In genomic region chr20:44921447-44921846, GRCh38 we compare ENCODE assay signal across 15 cellular contexts. TPM values are rescaled to one million over a fixed set of nuclear protein-coding genes. Genes with fewer than 3 reads are reported as not detected.
DNase-seq lines count a peak whose midpoint lies in the region; ATAC-seq, FAIRE-seq and TF ChIP-seq lines count a peak whose summit lies in the region.
"Had no signal": no experiment of that assay in that cellular context is flagged by ENCODE, and none has a peak within 500 bp of the region (broad histone marks: within the 10 kb centered on the region; RNA-seq: fewer than 3 reads in every experiment).

No MANE protein-coding gene starts in this region.

- H3K27me3 ChIP-seq in K562 (ENCODE audit: control insufficient read depth in 2 of 2, insufficient read depth in 2 of 2, low read length in 2 of 2) = no peaks in the 10 kb centered on the region
- no peaks in the 10 kb centered on the region for H3K27me3 ChIP-seq in ascending aorta

- no peak for TF ChIP-seq RAD21 in K562 (CRISPR knock-in tag; conservative IDR thresholded peaks at IDR 0.05 in 1 of 2, IDR thresholded peaks at IDR 0.05 in 1 of 2)

- FAIRE-seq in HTR-8/SVneo (lab: Jason Lieb, UNC) (peak; percentile 69), K562 (lab: Jason Lieb, UNC) (no peak)
- FAIRE-seq: GM12892, H54 had no signal

- TF ChIP-seq CTCF in K562 (IDR thresholded peaks at IDR 0.05 in 2 of 3, conservative IDR thresholded peaks at IDR 0.05 in 1 of 3; ENCODE audit: insufficient read depth in 2 of 3, low read depth in 1 of 3, low read length in 3 of 3) (no peak), ascending aorta (IDR thresholded peaks at IDR 0.05) (no peak)

- no peaks in the 10 kb centered on the region for H3K79me2 ChIP-seq in K562 (ENCODE audit: control insufficient read depth, insufficient read depth, low read length)

- no peak for ATAC-seq in Right ventricle myocardium inferior
- no peak for ATAC-seq in K562

- TF ChIP-seq POLR2A in K562 (conservative IDR thresholded peaks at IDR 0.05) = no peak

- in situ Hi-C loops in K562 (cut with MboI) = no loop called here

- no peaks in the 10 kb centered on the region for H4K20me1 ChIP-seq in K562 (replicated peaks; ENCODE audit: control insufficient read depth, insufficient read depth, low read length)

- POLR2A ChIA-PET in K562 (lab: Yijun Ruan, JAX) = interaction anchor here (1.2 kb wide), 1 partner anchor 12 kb away, joined by 3 read pairs; the partner anchor contains the start of gene PABPC1L

- H3K9ac ChIP-seq in K562 (ENCODE audit: insufficient read depth in 1 of 2, low read depth in 2 of 2, low read length in 2 of 2) = no peak overlapping the region

- H3K36me3 ChIP-seq in K562 (ENCODE audit: control insufficient read depth, insufficient read depth, low read length) (peaks cover 64% of the 10 kb centered on the region; the same call in 2 of the 3 replicates), ascending aorta (peaks cover 10 to 15% of the 10 kb centered on the region in 2 donors)

- no peak overlapping the region for H3K27ac ChIP-seq in K562 (ENCODE audit: extremely low read depth, low read depth, low read length)
- no peak overlapping the region for H3K27ac ChIP-seq in ascending aorta

- no peaks in the 10 kb centered on the region for H3K9me1 ChIP-seq in K562 (ENCODE audit: control insufficient read depth, insufficient read depth, low read length)

- intact Hi-C loops in cardiac septum (cut with DNase I) (no loop called here), Right ventricle myocardium inferior (cut with DNase I) (no loop called here), K562 (cut with micrococcal nuclease) (no loop called here), ascending aorta (cut with DNase I) (no loop called here)

- H3K4me3 ChIP-seq in K562 = no peak overlapping the region
- no peak overlapping the region for H3K4me3 ChIP-seq in ascending aorta

- peak; percentile 73 for DNase-seq in cardiac septum (ENCODE audit: low spot score)
- DNase-seq in Right ventricle myocardium inferior (ENCODE audit: missing footprints) = no peak
- DNase-seq in HTR-8/SVneo (ENCODE audit: insufficient read length, low spot score) = no peak
- DNase-seq in K562 (ENCODE audit: extremely low read depth in 1 of 4, low spot score in 3 of 4) = no peak
- DNase-seq in ascending aorta (ENCODE audit: low spot score in 2 of 2) = no peak
- DNase-seq: C1 segment of cervical spinal cord; Calu3; CD4-positive, alpha-beta memory T cell; COR-L47; DMS53; DMS79 treated with DMSO at 0.1 percent for 48 hours; GOT3; HCEC 1CT had no signal

- peaks cover 0 to 8% of the 10 kb centered on the region in 2 experiments; a peak in 3 of 5 replicates for H3K4me1 ChIP-seq in K562 (replicated peaks in 1 of 2; ENCODE audit: control insufficient read depth in 2 of 2, insufficient read depth in 2 of 2, low read length in 2 of 2)
- no peaks in the 10 kb centered on the region for H3K4me1 ChIP-seq in ascending aorta

- no peak overlapping the region for H3K4me2 ChIP-seq in K562 (ENCODE audit: insufficient read depth, low read length)

- no peak overlapping the region for H2AFZ ChIP-seq in K562 (ENCODE audit: low read depth, low read length)

- TF ChIP-seq EP300 in K562 (IDR thresholded peaks at IDR 0.05; ENCODE audit: low read length) = no peak

- H3K9me3 ChIP-seq in K562 (replicated peaks; ENCODE audit: control insufficient read depth, insufficient read depth, low read depth, low read length) = no peaks in the 10 kb centered on the region
- no peaks in the 10 kb centered on the region for H3K9me3 ChIP-seq in ascending aorta

- CTCF ChIA-PET in K562 (lab: Yijun Ruan, JAX; ENCODE audit: low intra/inter-chr PET ratio) = no interaction called here

- no TSS peak for BruUV-seq in K562 (replicated peaks; lab: Mats Ljungman, UMichigan)

- WGBS in K562 (ENCODE audit: insufficient coverage, low coverage, missing lambda C conversion rate) = over 99% methylated on average over 14 of the region's 14 CpGs

RNA-seq across cellular contexts. Expression of gene PABPC1L, which starts 11.6 kb away (rescaled TPM):
- total RNA-seq in cardiac septum (4.7 TPM), Right ventricle myocardium inferior (2.3 TPM), K562 (2014; rRNA removed) (15.8 and 22.2 TPM in 2 replicates), K562 (2014; rRNA removed; fragmentation: Illumina TruSeq; extraction: Trizol) (12.6 and 13.8 TPM in 2 replicates), K562 (2015; rRNA removed; fragmentation: Illumina TruSeq; extraction: Trizol) (12.2 and 12.9 TPM in 2 replicates), K562 (2021) (38.8 and 48.2 TPM in 2 replicates), ascending aorta (22.9 TPM)
- 609 and 822 TPM in 2 replicates for total RNA-seq in K562 (2011; cell fraction: chromatin; rRNA removed; ENCODE audit: low replicate concordance)
- 341 and 348 TPM in 2 replicates for total RNA-seq in K562 (2011; cell fraction: nucleolus; rRNA removed)
- 412 and 472 TPM in 2 replicates for total RNA-seq in K562 (2011; cell fraction: nucleoplasm; rRNA removed)
- polyA plus RNA-seq in K562 (2011; rRNA removed) (64.2 and 78.4 TPM in 2 replicates), K562 (2014; fragmentation: Illumina TruSeq; extraction: Trizol) (43.8 and 48.8 TPM in 2 replicates), K562 (2014; fragmentation: Nextera tagmentation; extraction: Ambion mirVana) (1 to 10 TPM; 6.0 to 7.2 TPM), K562 (2014; rRNA removed) (89.7 and 90.3 TPM in 2 replicates)
- 39.8 and 42.7 TPM in 2 replicates for polyA plus RNA-seq in K562 (2011; cell fraction: cytosol; rRNA removed)
- 277 and 391 TPM in 2 replicates for polyA plus RNA-seq in K562 (2011; cell fraction: nucleus; rRNA removed)
- polyA plus RNA-seq in K562 (2012) = 39.2 and 228 TPM in 2 replicates
- 19.6 and 23.4 TPM in 2 replicates for polyA minus RNA-seq in K562 (2011; rRNA and poly(A)+ RNA removed)
- polyA minus RNA-seq in K562 (2011; cell fraction: cytosol; rRNA and poly(A)+ RNA removed) = 7.3 and 13.4 TPM in 2 replicates
- 52.9 and 54.2 TPM in 2 replicates for polyA minus RNA-seq in K562 (2011; cell fraction: nucleus; rRNA and poly(A)+ RNA removed)

RNA-seq across cellular contexts. Expression of gene YWHAB, which starts 35.9 kb away (rescaled TPM):
- total RNA-seq in cardiac septum (118 TPM), Right ventricle myocardium inferior (110 TPM), K562 (2014; rRNA removed) (60.6 and 70.0 TPM in 2 replicates), K562 (2014; rRNA removed; fragmentation: Illumina TruSeq; extraction: Trizol) (96.1 and 109 TPM in 2 replicates), K562 (2015; rRNA removed; fragmentation: Illumina TruSeq; extraction: Trizol) (83.8 and 90.4 TPM in 2 replicates), K562 (2021) (178 and 180 TPM in 2 replicates), ascending aorta (50.4 TPM)
- 25.3 and 55.8 TPM in 2 replicates for total RNA-seq in K562 (2011; cell fraction: chromatin; rRNA removed; ENCODE audit: low replicate concordance)
- total RNA-seq in K562 (2011; cell fraction: nucleolus; rRNA removed) = 18.7 and 19.3 TPM in 2 replicates
- total RNA-seq in K562 (2011; cell fraction: nucleoplasm; rRNA removed) = 38.6 and 71.2 TPM in 2 replicates
- polyA plus RNA-seq in K562 (2011; rRNA removed) (67.3 and 93.0 TPM in 2 replicates), K562 (2014; fragmentation: Illumina TruSeq; extraction: Trizol) (166 and 185 TPM in 2 replicates), K562 (2014; fragmentation: Nextera tagmentation; extraction: Ambion mirVana) (100 to 1,000 TPM; 106 to 124 TPM), K562 (2014; rRNA removed) (78.1 and 78.3 TPM in 2 replicates)
- polyA plus RNA-seq in K562 (2011; cell fraction: cytosol; rRNA removed) = 28.7 and 49.4 TPM in 2 replicates
- polyA plus RNA-seq in K562 (2011; cell fraction: nucleus; rRNA removed) = 22.9 and 33.5 TPM in 2 replicates
- polyA plus RNA-seq in K562 (2012) = 138 and 141 TPM in 2 replicates
- polyA minus RNA-seq in K562 (2011; rRNA and poly(A)+ RNA removed) = 67.1 and 73.1 TPM in 2 replicates
- polyA minus RNA-seq in K562 (2011; cell fraction: cytosol; rRNA and poly(A)+ RNA removed) = 41.1 and 51.6 TPM in 2 replicates
- 14.5 and 26.2 TPM in 2 replicates for polyA minus RNA-seq in K562 (2011; cell fraction: nucleus; rRNA and poly(A)+ RNA removed)

RNA-seq across cellular contexts. Expression of gene TOMM34, which starts 38.8 kb away (rescaled TPM):
- 10.7 TPM for total RNA-seq in cardiac septum
- 10.3 TPM for total RNA-seq in Right ventricle myocardium inferior
- 7.3 and 11.7 TPM in 2 replicates for total RNA-seq in K562 (2011; cell fraction: chromatin; rRNA removed; ENCODE audit: low replicate concordance)
- total RNA-seq in K562 (2011; cell fraction: nucleolus; rRNA removed) = 10.5 and 10.8 TPM in 2 replicates
- 13.0 and 16.9 TPM in 2 replicates for total RNA-seq in K562 (2011; cell fraction: nucleoplasm; rRNA removed)
- 41.7 and 49.7 TPM in 2 replicates for total RNA-seq in K562 (2014; rRNA removed)
- 30.9 and 31.7 TPM in 2 replicates for total RNA-seq in K562 (2014; rRNA removed; fragmentation: Illumina TruSeq; extraction: Trizol)
- 30.3 and 31.4 TPM in 2 replicates for total RNA-seq in K562 (2015; rRNA removed; fragmentation: Illumina TruSeq; extraction: Trizol)
- 41.3 and 43.4 TPM in 2 replicates for total RNA-seq in K562 (2021)
- 49.1 and 56.0 TPM in 2 replicates for polyA plus RNA-seq in K562 (2011; rRNA removed)
- polyA plus RNA-seq in K562 (2011; cell fraction: cytosol; rRNA removed) = 50.8 and 67.9 TPM in 2 replicates
- 34.3 and 45.6 TPM in 2 replicates for polyA plus RNA-seq in K562 (2011; cell fraction: nucleus; rRNA removed)
- 34.8 and 51.5 TPM in 2 replicates for polyA plus RNA-seq in K562 (2012)
- 62.6 and 69.4 TPM in 2 replicates for polyA plus RNA-seq in K562 (2014; fragmentation: Illumina TruSeq; extraction: Trizol)
- polyA plus RNA-seq in K562 (2014; fragmentation: Nextera tagmentation; extraction: Ambion mirVana) = 10 to 100 TPM; 18.1 to 32.6 TPM
- 44.8 and 50.6 TPM in 2 replicates for polyA plus RNA-seq in K562 (2014; rRNA removed)
- polyA minus RNA-seq in K562 (2011; rRNA and poly(A)+ RNA removed) = 24.5 and 32.5 TPM in 2 replicates
- 15.4 and 19.2 TPM in 2 replicates for polyA minus RNA-seq in K562 (2011; cell fraction: cytosol; rRNA and poly(A)+ RNA removed)
- polyA minus RNA-seq in K562 (2011; cell fraction: nucleus; rRNA and poly(A)+ RNA removed) = 7.7 and 9.7 TPM in 2 replicates
- total RNA-seq in ascending aorta = 11.1 TPM

RNA-seq across cellular contexts. Expression of gene STK4, which starts 44.9 kb away (rescaled TPM):
- total RNA-seq in cardiac septum (11.3 TPM), Right ventricle myocardium inferior (10.3 TPM), K562 (2014; rRNA removed) (17.1 and 19.8 TPM in 2 replicates), K562 (2014; rRNA removed; fragmentation: Illumina TruSeq; extraction: Trizol) (30.6 and 33.8 TPM in 2 replicates), K562 (2015; rRNA removed; fragmentation: Illumina TruSeq; extraction: Trizol) (27.6 and 30.4 TPM in 2 replicates), K562 (2021) (27.4 and 27.5 TPM in 2 replicates), ascending aorta (20.6 TPM)
- total RNA-seq in K562 (2011; cell fraction: chromatin; rRNA removed; ENCODE audit: low replicate concordance) = 54.9 and 167 TPM in 2 replicates
- total RNA-seq in K562 (2011; cell fraction: nucleolus; rRNA removed) = 25.5 and 35.5 TPM in 2 replicates
- total RNA-seq in K562 (2011; cell fraction: nucleoplasm; rRNA removed) = 67.2 and 90.2 TPM in 2 replicates
- polyA plus RNA-seq in K562 (2011; rRNA removed) (22.7 and 29.7 TPM in 2 replicates), K562 (2014; fragmentation: Illumina TruSeq; extraction: Trizol) (20.3 and 22.2 TPM in 2 replicates), K562 (2014; fragmentation: Nextera tagmentation; extraction: Ambion mirVana) (10 to 100 TPM; 11.9 to 12.0 TPM), K562 (2014; rRNA removed) (16.7 and 19.0 TPM in 2 replicates)
- polyA plus RNA-seq in K562 (2011; cell fraction: cytosol; rRNA removed) = 7.7 and 11.9 TPM in 2 replicates
- polyA plus RNA-seq in K562 (2011; cell fraction: nucleus; rRNA removed) = 23.9 and 27.6 TPM in 2 replicates
- polyA plus RNA-seq in K562 (2012) = 12.6 and 13.5 TPM in 2 replicates
- 47.4 and 53.4 TPM in 2 replicates for polyA minus RNA-seq in K562 (2011; rRNA and poly(A)+ RNA removed)
- 10.5 and 13.9 TPM in 2 replicates for polyA minus RNA-seq in K562 (2011; cell fraction: cytosol; rRNA and poly(A)+ RNA removed)
- 34.6 and 48.3 TPM in 2 replicates for polyA minus RNA-seq in K562 (2011; cell fraction: nucleus; rRNA and poly(A)+ RNA removed)
